Comparison of ENCODE assay signal across 8 cellular contexts in genomic region chr1:111739222-111739983, GRCh38. TPM values are rescaled to one million over a fixed set of nuclear protein-coding genes. Genes with fewer than 3 reads are reported as not detected.
DNase-seq lines count a peak whose midpoint lies in the region; ATAC-seq lines count a peak whose summit lies in the region.

Gene INKA2 (minus strand): TSS chr1:111739395. CDS start chr1:111739242, 153 bp downstream.

- ATAC-seq in GM19023 (IDR thresholded peaks at IDR 0.05; ENCODE audit: unreplicated experiment) (peak; percentile 84), HG03175 (IDR thresholded peaks at IDR 0.05; ENCODE audit: unreplicated experiment) (peak; percentile 81)

- peak; percentile 78 to 85 for DNase-seq in AML-193 (lab: John Stamatoyannopoulos, UW)
- peak; percentile 92 for DNase-seq in NCI-H226
- DNase-seq in activated CD4-positive, alpha-beta T cell treated with anti-CD3 and anti-CD28 coated beads for 1 hour = peak; percentile 43
- DNase-seq in cerebellum (ENCODE audit: low spot score) = peak; percentile 95
- peak; percentile 88 for DNase-seq in kidney tubule cell (ENCODE audit: low spot score)
- DNase-seq in stimulated activated CD4-positive, alpha-beta T cell treated with anti-CD3 and anti-CD28 coated beads, Interleukin-1b, Interleukin-23, amount 100 ng/mL, for 1 hour (ENCODE audit: low read depth in 2 of 2) = peak; percentile 18 to 36

RNA-seq across cellular contexts. Expression of gene INKA2, which starts in this region (rescaled TPM):
- 15.9 TPM for total RNA-seq in cerebellum

Comparison
In these comparisons a context has a peak if more than half of its experiments do, and no peak if none do; other contexts are left out.
1. Peak in every context shown above with its lines: DNase-seq and ATAC-seq.
2. DNase-seq: peak in every context shown above with its lines; median percentile 95 in cerebellum; 92 in NCI-H226; 88 in kidney tubule cell; 82 in AML-193; 43 in activated CD4-positive, alpha-beta T cell treated with anti-CD3 and anti-CD28 coated beads for 1 hour; 27 in stimulated activated CD4-positive, alpha-beta T cell treated with anti-CD3 and anti-CD28 coated beads, Interleukin-1b, Interleukin-23, amount 100 ng/mL, for 1 hour.